Comparison of ENCODE assay signal across 11 cellular contexts in genomic region chr6:108164815-108165706, GRCh38. TPM values are rescaled to one million over a fixed set of nuclear protein-coding genes. Genes with fewer than 3 reads are reported as not detected.
DNase-seq lines count a peak whose midpoint lies in the region; ATAC-seq, FAIRE-seq and TF ChIP-seq lines count a peak whose summit lies in the region.
"Had no signal": no experiment of that assay in that cellular context is flagged by ENCODE, and none has a peak within 500 bp of the region (broad histone marks: within the 10 kb centered on the region; RNA-seq: fewer than 3 reads in every experiment).

No MANE protein-coding gene starts in this region.

- peaks cover 64 to 91% of the 10 kb centered on the region in 2 donors for H3K27me3 Mint-ChIP-seq in CD8-positive, alpha-beta memory T cell
- peaks cover 99% of the 10 kb centered on the region for H3K27me3 Mint-ChIP-seq in GM23338 (ENCODE audit: insufficient read depth, low read depth, poor library complexity)
- peaks cover 84% of the 10 kb centered on the region for H3K27me3 Mint-ChIP-seq in astrocyte (ENCODE audit: low read depth, unreplicated experiment)
- peaks cover 100% of the 10 kb centered on the region for H3K27me3 Mint-ChIP-seq in nephron progenitor cell (ENCODE audit: low read depth, poor library complexity)

- peaks cover 63% of the 10 kb centered on the region for H3F3A ChIP-seq in GM23338 (replicated peaks; ENCODE audit: low read depth)

- H3K27ac Mint-ChIP-seq in CD8-positive, alpha-beta memory T cell, result peak overlapping the region in 1 of 8 donors; percentile 35
- H3K27ac Mint-ChIP-seq in GM23338 (no peak overlapping the region), astrocyte (ENCODE audit: unreplicated experiment) (peak overlapping the region; percentile 84), nephron progenitor cell (no peak overlapping the region)

- H2AFZ ChIP-seq in GM23338 (peak overlapping the region; percentile 83), astrocyte (ENCODE audit: low read depth, low read length) (peak overlapping the region; percentile 20)

- H3K27me3 ChIP-seq in CD8-positive, alpha-beta memory T cell (ENCODE audit: insufficient read depth, low read length, poor library complexity, severe bottlenecking), result peaks cover 67% of the 10 kb centered on the region
- H3K27me3 ChIP-seq in GM23338 (ENCODE audit: insufficient read depth) (peaks cover 100% of the 10 kb centered on the region), astrocyte (ENCODE audit: insufficient read depth, low read length) (peaks cover 94% of the 10 kb centered on the region), upper lobe of right lung (peaks cover 100% of the 10 kb centered on the region)

- peaks cover 32 to 58% (median 43%) of the 10 kb centered on the region in 3 donors for H3K4me1 Mint-ChIP-seq in CD8-positive, alpha-beta memory T cell
- peaks cover 54% of the 10 kb centered on the region for H3K4me1 Mint-ChIP-seq in GM23338
- peaks cover 16% of the 10 kb centered on the region for H3K4me1 Mint-ChIP-seq in astrocyte (ENCODE audit: low read depth, unreplicated experiment)
- peaks cover 30% of the 10 kb centered on the region for H3K4me1 Mint-ChIP-seq in nephron progenitor cell

- H4K20me1 ChIP-seq in GM23338 (replicated peaks; ENCODE audit: insufficient read depth) (peaks cover 16% of the 10 kb centered on the region), astrocyte (ENCODE audit: insufficient read depth, low read length) (no peaks in the 10 kb centered on the region)

- H3K27ac ChIP-seq in CD8-positive, alpha-beta memory T cell (ENCODE audit: low read depth, low read length), result no peak overlapping the region
- H3K27ac ChIP-seq in GM23338 (ENCODE audit: low read depth) (no peak overlapping the region), astrocyte (ENCODE audit: low read depth, low read length) (no peak overlapping the region), upper lobe of right lung (no peak overlapping the region)
- H3K27ac ChIP-seq: brain microvascular endothelial cell, transverse colon had no signal

- no peak overlapping the region for H3K4me3 ChIP-seq in CD8-positive, alpha-beta memory T cell (ENCODE audit: low read length)
- peak overlapping the region; percentile 62 for H3K4me3 ChIP-seq in GM23338
- peak overlapping the region; percentile 25 for H3K4me3 ChIP-seq in astrocyte (ENCODE audit: insufficient read depth, low read depth, low read length)
- no peak overlapping the region for H3K4me3 ChIP-seq in upper lobe of right lung
- H3K4me3 ChIP-seq: transverse colon had no signal

- H3K4me2 ChIP-seq in GM23338 (peak overlapping the region; percentile 90), astrocyte (ENCODE audit: low read length) (peak overlapping the region; percentile 78)

- H3K4me3 Mint-ChIP-seq in CD8-positive, alpha-beta memory T cell, result peak overlapping the region in 4 of 7 donors; percentile 1 to 54 (median 38)
- H3K4me3 Mint-ChIP-seq in GM23338, result peak overlapping the region; percentile 61
- peak overlapping the region; percentile 76 for H3K4me3 Mint-ChIP-seq in astrocyte (ENCODE audit: unreplicated experiment)
- H3K4me3 Mint-ChIP-seq in nephron progenitor cell, result peak overlapping the region; percentile 58

- H3K36me3 ChIP-seq in CD8-positive, alpha-beta memory T cell (ENCODE audit: insufficient read depth, low read length), result no peaks in the 10 kb centered on the region
- H3K36me3 ChIP-seq in GM23338 (ENCODE audit: insufficient read depth) (no peaks in the 10 kb centered on the region; the same call in 1 of the 2 replicates), astrocyte (ENCODE audit: insufficient read depth, low read length) (no peaks in the 10 kb centered on the region), upper lobe of right lung (no peaks in the 10 kb centered on the region)
- H3K36me3 ChIP-seq: brain microvascular endothelial cell, transverse colon had no signal

- intact Hi-C loops in upper lobe of right lung (cut with DNase I), result no loop called here

- no peak overlapping the region for H3K9ac ChIP-seq in astrocyte (ENCODE audit: low read length)

- FAIRE-seq in astrocyte (lab: Jason Lieb, UNC), result no peak

- no peak for DNase-seq in CD8-positive, alpha-beta memory T cell
- DNase-seq in GM23338 (ENCODE audit: low spot score), result peak; percentile 78
- no peak for DNase-seq in astrocyte (ENCODE audit: low read depth)
- peak; percentile 41 for DNase-seq in nephron progenitor cell
- DNase-seq in upper lobe of right lung, result no peak
- no peak for DNase-seq in AG08395 (ENCODE audit: low spot score)
- DNase-seq in COLO829 (ENCODE audit: low spot score), result no peak
- DNase-seq: brain microvascular endothelial cell, MM.1S, transverse colon had no signal

- CTCF ChIA-PET in CD8-positive, alpha-beta memory T cell (lab: Charles Lee), result no interaction called here

- ATAC-seq in GM23338 (peak; percentile 14), upper lobe of right lung (no peak), HG03097 (IDR thresholded peaks at IDR 0.05; ENCODE audit: low FRiP score, unreplicated experiment) (no peak)

- no peaks in the 10 kb centered on the region for H3K79me2 ChIP-seq in GM23338 (replicated peaks; ENCODE audit: insufficient read depth)
- no peaks in the 10 kb centered on the region for H3K79me2 ChIP-seq in astrocyte (ENCODE audit: insufficient read depth, low read length)

- TF ChIP-seq CTCF in GM23338 (conservative IDR thresholded peaks at IDR 0.05; ENCODE audit: low read depth in 2 of 2), result no peak
- TF ChIP-seq CTCF in astrocyte (IDR thresholded peaks at IDR 0.05; ENCODE audit: insufficient read depth, low read depth, low read length), result no peak
- no peak for TF ChIP-seq CTCF in nephron progenitor cell (IDR thresholded peaks at IDR 0.05)
- TF ChIP-seq CTCF in upper lobe of right lung (IDR thresholded peaks at IDR 0.05), result no peak

- no peaks in the 10 kb centered on the region for H3K9me2 ChIP-seq in GM23338 (ENCODE audit: insufficient read depth)

- H3K9me3 ChIP-seq in CD8-positive, alpha-beta memory T cell (ENCODE audit: low read length), result no peaks in the 10 kb centered on the region
- no peaks in the 10 kb centered on the region for H3K9me3 ChIP-seq in astrocyte (ENCODE audit: insufficient read depth, low read depth, low read length)
- no peaks in the 10 kb centered on the region for H3K9me3 ChIP-seq in upper lobe of right lung
- H3K9me3 ChIP-seq: transverse colon had no signal

- H3K9me3 Mint-ChIP-seq in CD8-positive, alpha-beta memory T cell, result no peaks in the 10 kb centered on the region
- H3K9me3 Mint-ChIP-seq in GM23338, result peaks cover 3% of the 10 kb centered on the region; the same call in 1 of the 3 replicates
- H3K9me3 Mint-ChIP-seq in astrocyte (ENCODE audit: unreplicated experiment), result peaks cover 20% of the 10 kb centered on the region
- no peaks in the 10 kb centered on the region for H3K9me3 Mint-ChIP-seq in nephron progenitor cell

- H3K36me3 Mint-ChIP-seq in CD8-positive, alpha-beta memory T cell, result no peaks in the 10 kb centered on the region
- no peaks in the 10 kb centered on the region for H3K36me3 Mint-ChIP-seq in GM23338 (ENCODE audit: low read depth)
- H3K36me3 Mint-ChIP-seq in astrocyte (ENCODE audit: low read depth, unreplicated experiment), result peaks cover 7% of the 10 kb centered on the region
- no peaks in the 10 kb centered on the region for H3K36me3 Mint-ChIP-seq in nephron progenitor cell (ENCODE audit: low read depth)

- peaks cover 29% of the 10 kb centered on the region for H3K4me1 ChIP-seq in CD8-positive, alpha-beta memory T cell (ENCODE audit: insufficient read depth, low read length)
- H3K4me1 ChIP-seq in GM23338 (ENCODE audit: insufficient read depth) (peaks cover 68% of the 10 kb centered on the region), astrocyte (ENCODE audit: insufficient read depth, low read length) (peaks cover 24% of the 10 kb centered on the region), upper lobe of right lung (peaks cover 50% of the 10 kb centered on the region)

- POLR2A ChIA-PET in CD8-positive, alpha-beta memory T cell (lab: Charles Lee), result no interaction called here

TF ChIP-seq in GM23338, 12 proteins besides CTCF, POLR2A, EP300 and RAD21:
- TF ChIP-seq JUNB (IDR thresholded peaks at IDR 0.05; ENCODE audit: unreplicated experiment), result no peak
- no peak for TF ChIP-seq POLR2AphosphoS5 (IDR thresholded peaks at IDR 0.05; ENCODE audit: low read depth)
- TF ChIP-seq EZH2phosphoT487 (IDR thresholded peaks at IDR 0.05; ENCODE audit: unreplicated experiment), result no peak
- no peak for TF ChIP-seq NANOG (IDR thresholded peaks at IDR 0.05; ENCODE audit: borderline replicate concordance)
- peak; percentile 60 for TF ChIP-seq EZH2 (IDR thresholded peaks at IDR 0.05; ENCODE audit: low read depth, unreplicated experiment)
- no peak for TF ChIP-seq REST (IDR thresholded peaks at IDR 0.05; ENCODE audit: unreplicated experiment)
- no peak for TF ChIP-seq STAT1 (IDR thresholded peaks at IDR 0.05; ENCODE audit: unreplicated experiment)

RNA-seq across cellular contexts. Expression of gene NR2E1, which starts 0.8 kb away (rescaled TPM):
- total RNA-seq in CD8-positive, alpha-beta memory T cell, result not detected
- not detected for polyA plus RNA-seq in CD8-positive, alpha-beta memory T cell
- not detected in 2 replicates for total RNA-seq in GM23338 (2014; rRNA removed; shearing (Covaris generic))
- polyA plus RNA-seq in GM23338 (2016; fragmentation: Nextera tagmentation; extraction: Ambion mirVana), result not detected in 2 replicates
- total RNA-seq in astrocyte (not detected in 2 replicates), upper lobe of right lung (not detected)
- total RNA-seq: transverse colon had no signal

Comparison
In these comparisons a context has a peak if more than half of its experiments do, and no peak if none do; other contexts are left out.
1. DNase-seq: peak in GM23338 (single experiment) and nephron progenitor cell (single experiment); none in CD8-positive, alpha-beta memory T cell (0 of 5), astrocyte (single experiment), upper lobe of right lung (single experiment), AG08395 (single experiment) and COLO829 (single experiment).
2. H3K4me3 ChIP-seq: peak in GM23338 (single experiment) and astrocyte (single experiment); none in CD8-positive, alpha-beta memory T cell (single experiment) and upper lobe of right lung (single experiment).
3. Peak in every context shown above with its lines, with median percentiles within 50 percentile points of each other: H3K4me3 Mint-ChIP-seq.